8 cellular contexts compared by ENCODE assay signal in the genomic region with DNA sequence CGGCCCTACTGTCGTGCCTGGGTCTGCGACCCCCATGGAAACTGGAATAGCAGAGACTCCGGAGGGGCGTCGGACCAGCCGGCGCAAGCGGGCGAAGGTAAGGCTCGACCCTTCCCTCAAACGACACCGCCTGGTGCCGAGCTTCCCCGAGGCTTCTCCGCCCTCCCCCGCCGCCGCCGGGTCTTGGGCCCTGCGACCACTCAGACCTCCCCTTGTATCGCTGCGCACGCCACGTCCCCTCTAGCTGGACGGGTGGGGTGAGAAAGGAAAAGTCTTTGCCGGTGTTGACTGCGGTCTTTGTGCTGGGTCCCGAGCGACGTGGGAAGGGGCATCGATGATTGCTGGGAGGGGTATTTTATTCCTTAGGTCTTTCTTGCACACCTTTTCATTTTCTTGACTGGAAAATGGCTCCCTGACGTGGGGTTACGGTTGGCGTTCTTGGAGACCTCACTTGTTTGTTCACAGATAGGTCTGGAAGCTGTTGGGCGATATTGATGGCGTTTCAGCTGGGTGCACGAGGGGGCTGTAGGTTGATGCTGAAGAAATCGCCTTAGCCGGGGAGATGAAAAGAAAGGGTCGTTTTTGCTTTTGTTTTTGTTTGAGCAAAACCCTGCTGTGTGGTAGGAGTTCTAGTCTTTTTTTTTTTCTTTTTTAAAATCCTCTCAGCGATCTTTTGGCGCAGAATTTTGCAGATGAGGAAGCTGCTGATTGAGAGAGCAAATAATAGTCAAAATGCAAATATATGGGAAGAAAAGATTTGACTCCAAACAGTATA. TPM values are rescaled to one million over a fixed set of nuclear protein-coding genes. Genes with fewer than 3 reads are reported as not detected.
DNase-seq lines count a peak whose midpoint lies in the region; ATAC-seq and TF ChIP-seq lines count a peak whose summit lies in the region.

No MANE protein-coding gene starts in this region.

- no peaks in the 10 kb centered on the region for H3K36me3 ChIP-seq in Peyer's patch
- H3K36me3 ChIP-seq in adrenal gland (replicated peaks in 1 of 2): no peaks in the 10 kb centered on the region
- no peaks in the 10 kb centered on the region for H3K36me3 ChIP-seq in left ventricle myocardium inferior

- ATAC-seq in GM18861 (IDR thresholded peaks at IDR 0.05; ENCODE audit: unreplicated experiment) (peak; percentile 8), HG03097 (IDR thresholded peaks at IDR 0.05; ENCODE audit: low FRiP score, unreplicated experiment) (peak; percentile 25)

- H3K9me3 ChIP-seq in Peyer's patch (peaks cover 0 to 4% (median 0%) of the 10 kb centered on the region in 4 donors), adrenal gland (replicated peaks in 1 of 3) (no peaks in the 10 kb centered on the region), left ventricle myocardium inferior (replicated peaks) (peaks cover 16% of the 10 kb centered on the region)

- TF ChIP-seq POLR2A in Peyer's patch (IDR thresholded peaks at IDR 0.05): no peak
- TF ChIP-seq POLR2A in adrenal gland (IDR thresholded peaks at IDR 0.05): peak in 1 of 2 donors; percentile 12

- intact Hi-C loops in adrenal gland (cut with DNase I): loop anchor here in 1 of 2 donors (10.0 kb wide), 1 partner anchor 75 kb away; no protein-coding TSS in a partner anchor
- intact Hi-C loops in left ventricle myocardium inferior (cut with micrococcal nuclease): no loop called here

- WGBS in adrenal gland, 4 donors: 0% methylated on average over 11 to 43 of the region's 43 CpGs

- no peak for TF ChIP-seq CTCF in Peyer's patch (IDR thresholded peaks at IDR 0.05)
- no peak for TF ChIP-seq CTCF in adrenal gland (IDR thresholded peaks at IDR 0.05)
- TF ChIP-seq CTCF in left ventricle myocardium inferior (IDR thresholded peaks at IDR 0.05; ENCODE audit: borderline replicate concordance): no peak

- DNase-seq in AG08396 (ENCODE audit: low spot score): peak; percentile 41
- DNase-seq in Peyer's patch: peak; percentile 35 to 64 (median 50)
- peak; percentile 19 to 63 (median 33) for DNase-seq in adrenal gland
- DNase-seq in left ventricle myocardium inferior: peak; percentile 15
- DNase-seq in pulmonary artery endothelial cell (ENCODE audit: low read depth, low spot score): peak; percentile 5
- no peak for DNase-seq in mesenteric fat pad (ENCODE audit: low spot score)

- H3K27ac ChIP-seq in Peyer's patch (peak overlapping the region; percentile 84 to 91 (median 86)), adrenal gland (peak overlapping the region; percentile 60 to 91 (median 90)), left ventricle myocardium inferior (replicated peaks) (peak overlapping the region; percentile 90)

- H3K4me1 ChIP-seq in Peyer's patch (peaks cover 0 to 9% (median 0%) of the 10 kb centered on the region in 4 donors), adrenal gland (replicated peaks in 1 of 2) (peaks cover 15 to 23% of the 10 kb centered on the region in 2 donors), left ventricle myocardium inferior (peaks cover 26% of the 10 kb centered on the region)

- H3K27me3 ChIP-seq in Peyer's patch (no peaks in the 10 kb centered on the region), adrenal gland (no peaks in the 10 kb centered on the region), left ventricle myocardium inferior (ENCODE audit: low read depth) (no peaks in the 10 kb centered on the region)

- peak overlapping the region; percentile 73 to 96 (median 82) for H3K4me3 ChIP-seq in Peyer's patch
- H3K4me3 ChIP-seq in adrenal gland: peak overlapping the region; percentile 79 to 99 (median 83)
- peak overlapping the region; percentile 99 for H3K4me3 ChIP-seq in left ventricle myocardium inferior

RNA-seq across cellular contexts. Expression of a gene that starts 0.8 kb away (rescaled TPM):
- 100 to 1,000 TPM in 1 of 4 donors, 10 to 100 TPM in 3; 33.5 to 102 (median 40.9) TPM for total RNA-seq in Peyer's patch
- total RNA-seq in adrenal gland: 10 to 100 TPM; 43.0 to 65.4 (median 60.6) TPM
- 10 to 100 TPM; 25.3 to 47.8 (median 30.0) TPM for polyA plus RNA-seq in adrenal gland
- 27.4 TPM for total RNA-seq in left ventricle myocardium inferior
- total RNA-seq in pulmonary artery endothelial cell: 151 and 155 TPM in 2 replicates
- 40.1 TPM for total RNA-seq in mesenteric fat pad

RNA-seq across cellular contexts. Expression of a gene that starts 4.4 kb away (rescaled TPM):
- total RNA-seq in Peyer's patch (not detected), adrenal gland (not detected), left ventricle myocardium inferior (not detected), pulmonary artery endothelial cell (not detected in 2 replicates), mesenteric fat pad (not detected)
- not detected for polyA plus RNA-seq in adrenal gland

RNA-seq across cellular contexts. Expression of a gene that starts 47.4 kb away (rescaled TPM):
- total RNA-seq in Peyer's patch (not detected), adrenal gland (not detected), left ventricle myocardium inferior (not detected), pulmonary artery endothelial cell (not detected in 2 replicates), mesenteric fat pad (not detected)
- not detected for polyA plus RNA-seq in adrenal gland
